ENCODE assay signal across 1 cellular context in the genomic region with DNA sequence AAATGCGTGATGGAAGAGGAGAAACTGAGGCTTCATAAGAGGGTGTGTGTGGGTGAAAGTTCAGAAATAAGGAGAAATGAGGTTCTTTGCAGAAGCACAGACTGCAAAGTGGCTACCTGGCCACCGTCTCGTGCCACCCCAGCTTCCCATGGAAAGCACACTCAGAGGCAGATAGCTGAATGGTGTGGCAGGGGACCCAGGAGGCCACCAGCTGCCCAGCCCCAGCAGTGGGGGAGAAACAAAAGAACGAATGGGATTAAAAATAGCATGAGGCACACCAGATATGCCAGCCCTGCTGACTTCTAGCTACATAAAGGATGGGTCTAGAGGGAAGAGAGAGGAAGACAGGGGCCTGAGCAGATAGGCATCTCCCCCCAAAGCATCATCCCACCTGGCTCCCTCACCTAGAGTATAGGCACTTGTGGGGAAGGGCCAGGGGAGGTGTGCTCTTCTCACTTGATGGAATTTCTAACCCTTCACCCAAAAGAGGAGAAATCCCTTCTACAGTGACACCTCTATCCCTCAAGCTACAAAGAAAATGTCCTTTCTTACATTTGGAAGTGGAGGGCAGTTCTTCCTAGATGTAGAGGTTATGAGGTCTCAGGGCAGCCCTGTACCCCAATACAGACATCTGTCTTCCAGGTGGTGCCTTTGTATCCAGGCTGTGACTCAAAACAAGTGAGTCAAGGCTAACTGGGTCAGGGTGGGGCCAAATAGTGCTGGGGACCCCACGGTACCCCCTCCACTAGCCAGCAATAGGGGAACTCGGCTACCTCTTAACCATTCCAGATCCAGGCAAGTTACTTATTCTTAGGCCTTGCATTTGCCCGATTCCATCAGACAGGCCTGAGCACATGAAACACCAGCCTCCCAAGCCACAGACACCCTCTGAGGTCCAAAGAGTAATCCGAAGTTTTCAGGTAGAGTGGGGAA.
A peak's percentile ranks its signal among the peaks of the same experiment; 100 is the strongest.
TF ChIP-seq lines count a peak whose summit lies in the region.

No MANE protein-coding gene starts in this region.

TF ChIP-seq in endothelial cell of umbilical vein, 7 proteins besides CTCF, POLR2A, EP300 and RAD21:
- TF ChIP-seq FOS (IDR thresholded peaks at IDR 0.05; ENCODE audit: borderline replicate concordance, insufficient read depth, low read length) (peak; percentile 27), JUN (IDR thresholded peaks at IDR 0.05; ENCODE audit: borderline replicate concordance, insufficient read depth, insufficient read length, low read depth) (no peak), MYC (IDR thresholded peaks at IDR 0.05; ENCODE audit: low read depth, low read length) (no peak)
